ENCODE assay signal across 17 cellular contexts in the genomic region with DNA sequence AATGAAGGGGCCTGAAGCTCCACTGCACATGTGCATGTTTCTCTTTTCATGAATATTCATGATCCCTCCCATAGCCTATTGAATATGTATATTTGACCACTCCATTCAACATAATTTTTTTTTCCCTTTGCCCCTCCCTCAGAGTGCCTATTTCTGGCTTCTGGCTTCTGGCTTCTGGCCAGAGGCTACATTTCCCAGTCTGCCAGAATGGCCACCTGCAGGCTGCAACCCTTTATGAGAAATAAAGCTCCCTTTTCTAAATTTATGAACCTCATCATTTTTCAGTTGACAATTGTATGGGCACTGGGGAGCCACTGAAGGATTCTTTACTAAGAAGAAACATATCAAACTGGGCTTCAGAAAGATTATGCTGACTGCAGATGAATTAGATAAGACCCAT.
"Had no signal": no experiment of that assay in that cellular context is flagged by ENCODE, and none has a peak within 500 bp of the region (broad histone marks: within the 10 kb centered on the region; RNA-seq: fewer than 3 reads in every experiment).

No MANE protein-coding gene starts in this region.

- H2AFZ ChIP-seq: hepatocyte had no signal

- H3K9me3 ChIP-seq: body of pancreas, gastroesophageal sphincter, ovary, uterus had no signal

- H3K4me1 ChIP-seq: body of pancreas, uterus had no signal

- H3K4me3 Mint-ChIP-seq: activated naive CD4-positive, alpha-beta T cell treated with anti-CD3 and anti-CD28 coated beads, Interleukin-2, amount 50 U/mL, for 24 hours; activated T-cell treated with anti-CD3 and anti-CD28 coated beads, Interleukin-2, amount 50 U/mL, for 24 hours; dendritic cell treated with granulocyte-macrophage colony-stimulating factor and Interleukin-4, amounts not matched to agents 40 ng/mL and 50 ng/mL, for 4 days; stimulated activated naive CD8-positive, alpha-beta T cell treated with anti-CD3 and anti-CD28 coated beads, Interleukin-15, amount 100 ng/mL, for 72 hours had no signal

- H3K27ac ChIP-seq: body of pancreas, gastroesophageal sphincter, hepatocyte, ovary, uterus had no signal

- H3K36me3 ChIP-seq: gastroesophageal sphincter, ovary, uterus had no signal

- DNase-seq: activated CD4-positive, alpha-beta T cell treated with anti-CD3 and anti-CD28 coated beads, Interleukin-2, amount 50 U/mL, for 4 hours; activated CD4-positive, CD25-positive, alpha-beta regulatory T cell treated with anti-CD3 and anti-CD28 coated beads, Interleukin-2, amount 50 U/mL, for 72 hours; activated effector memory CD4-positive, alpha-beta T cell treated with Interleukin-2 at 50 U/mL for 16 hours; activated T-cell treated with anti-CD3 and anti-CD28 coated beads, Interleukin-2, amount 50 U/mL, for 24 hours; body of pancreas; central memory CD4-positive, alpha-beta T cell; kidney; left ventricle myocardium superior; mesendoderm; ovary; stimulated activated CD4-positive, alpha-beta T cell treated with anti-CD3 and anti-CD28 coated beads, Interleukin-4, amount 100 ng/mL, for 24 hours; stimulated activated naive CD8-positive, alpha-beta T cell treated with anti-CD3 and anti-CD28 coated beads, Interleukin-15, amount 100 ng/mL, for 72 hours; uterus had no signal

- H3K4me3 ChIP-seq: body of pancreas, gastroesophageal sphincter, hepatocyte, ovary, uterus had no signal

- H3K79me2 ChIP-seq: hepatocyte had no signal

- H3K4me2 ChIP-seq: hepatocyte had no signal

- H3K27ac Mint-ChIP-seq: activated naive CD4-positive, alpha-beta T cell treated with anti-CD3 and anti-CD28 coated beads, Interleukin-2, amount 50 U/mL, for 24 hours; activated T-cell treated with anti-CD3 and anti-CD28 coated beads, Interleukin-2, amount 50 U/mL, for 24 hours; dendritic cell treated with granulocyte-macrophage colony-stimulating factor and Interleukin-4, amounts not matched to agents 40 ng/mL and 50 ng/mL, for 4 days; stimulated activated naive CD8-positive, alpha-beta T cell treated with anti-CD3 and anti-CD28 coated beads, Interleukin-15, amount 100 ng/mL, for 72 hours had no signal

- H3K36me3 Mint-ChIP-seq: activated naive CD4-positive, alpha-beta T cell treated with anti-CD3 and anti-CD28 coated beads, Interleukin-2, amount 50 U/mL, for 24 hours had no signal

- H3K9me3 Mint-ChIP-seq: activated naive CD4-positive, alpha-beta T cell treated with anti-CD3 and anti-CD28 coated beads, Interleukin-2, amount 50 U/mL, for 24 hours; activated T-cell treated with anti-CD3 and anti-CD28 coated beads, Interleukin-2, amount 50 U/mL, for 24 hours; dendritic cell treated with granulocyte-macrophage colony-stimulating factor and Interleukin-4, amounts not matched to agents 40 ng/mL and 50 ng/mL, for 4 days; stimulated activated naive CD8-positive, alpha-beta T cell treated with anti-CD3 and anti-CD28 coated beads, Interleukin-15, amount 100 ng/mL, for 72 hours had no signal

- H3K27me3 ChIP-seq: body of pancreas, gastroesophageal sphincter, hepatocyte, ovary, uterus had no signal

- ATAC-seq: body of pancreas; gastroesophageal sphincter; left ventricle myocardium superior; stimulated activated naive CD8-positive, alpha-beta T cell treated with anti-CD3 and anti-CD28 coated beads, Interleukin-15, amount 100 ng/mL, for 72 hours had no signal

- H3K27me3 Mint-ChIP-seq: activated naive CD4-positive, alpha-beta T cell treated with anti-CD3 and anti-CD28 coated beads, Interleukin-2, amount 50 U/mL, for 24 hours; activated T-cell treated with anti-CD3 and anti-CD28 coated beads, Interleukin-2, amount 50 U/mL, for 24 hours; stimulated activated naive CD8-positive, alpha-beta T cell treated with anti-CD3 and anti-CD28 coated beads, Interleukin-15, amount 100 ng/mL, for 72 hours had no signal
